In the genomic region with DNA sequence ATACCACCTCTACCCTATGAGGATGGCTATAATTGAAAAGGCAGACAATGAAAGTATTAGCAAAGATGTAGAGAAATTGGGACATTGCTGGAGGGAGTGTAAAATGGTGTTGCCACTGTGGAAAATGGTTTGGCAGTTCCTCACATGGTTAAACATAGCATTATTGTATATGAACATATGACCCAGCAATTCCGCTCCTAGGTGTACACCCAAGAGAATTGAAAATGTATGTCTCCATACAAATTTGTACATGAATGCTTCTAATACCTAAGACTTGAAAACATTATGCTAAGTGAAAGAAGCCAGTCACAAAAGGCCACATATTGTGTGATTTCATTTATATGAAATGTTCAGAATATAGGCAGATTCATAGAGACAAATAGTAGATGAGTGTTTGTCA, we compare ENCODE assay signal across 24 cellular contexts. TPM values are rescaled to one million over a fixed set of nuclear protein-coding genes. Genes with fewer than 3 reads are reported as not detected.
DNase-seq lines count a peak whose midpoint lies in the region; ATAC-seq and TF ChIP-seq lines count a peak whose summit lies in the region.
"Had no signal": no experiment of that assay in that cellular context is flagged by ENCODE, and none has a peak within 500 bp of the region (broad histone marks: within the 10 kb centered on the region; RNA-seq: fewer than 3 reads in every experiment).

No MANE protein-coding gene starts in this region.

- TF ChIP-seq POLR2A in heart left ventricle (IDR thresholded peaks at IDR 0.05): no peak
- no peak for TF ChIP-seq POLR2A in esophagus muscularis mucosa (IDR thresholded peaks at IDR 0.05; ENCODE audit: low read depth)

- no peak overlapping the region for H3K4me2 ChIP-seq in parathyroid adenoma (ENCODE audit: low read length)
- H3K4me2 ChIP-seq: GM23338 had no signal

- H3K9me3 ChIP-seq in heart left ventricle (peaks cover 0 to 6% (median 0%) of the 10 kb centered on the region in 12 donors), esophagus muscularis mucosa (no peaks in the 10 kb centered on the region), parathyroid adenoma (ENCODE audit: control insufficient read depth, low read length) (no peaks in the 10 kb centered on the region), upper lobe of right lung (no peaks in the 10 kb centered on the region)
- H3K9me3 ChIP-seq: breast epithelium, prostate gland had no signal

- TF ChIP-seq CTCF in heart left ventricle (IDR thresholded peaks at IDR 0.05) (no peak), esophagus muscularis mucosa (IDR thresholded peaks at IDR 0.05) (no peak), parathyroid adenoma (IDR thresholded peaks at IDR 0.05) (no peak), upper lobe of right lung (IDR thresholded peaks at IDR 0.05) (no peak)

- peak overlapping the region; percentile 32 to 93 (median 68) for H3K27ac ChIP-seq in heart left ventricle
- H3K27ac ChIP-seq in esophagus muscularis mucosa (replicated peaks in 1 of 4): peak overlapping the region in 3 of 4 donors; percentile 7 to 38 (median 35)
- H3K27ac ChIP-seq in parathyroid adenoma: peak overlapping the region; percentile 47
- peak overlapping the region; percentile 73 for H3K27ac ChIP-seq in upper lobe of right lung
- H3K27ac ChIP-seq: prostate gland had no signal

- no peaks in the 10 kb centered on the region for H3K79me2 ChIP-seq in parathyroid adenoma

- intact Hi-C loops in heart left ventricle (cut with DNase I): loop anchor here in 1 of 10 donors (1.0 kb wide), 1 partner anchor 17 kb away; no protein-coding TSS in a partner anchor
- intact Hi-C loops in Right ventricle myocardium inferior (cut with DNase I): no loop called here
- intact Hi-C loops in esophagus muscularis mucosa (cut with DNase I): no loop called here
- intact Hi-C loops in upper lobe of right lung (cut with DNase I): no loop called here

- ATAC-seq in heart left ventricle: no peak
- ATAC-seq in Right ventricle myocardium inferior: no peak
- ATAC-seq in upper lobe of right lung: no peak
- ATAC-seq in left lobe of liver: no peak
- ATAC-seq: activated CD8-positive, alpha-beta T cell treated with anti-CD3 and anti-CD28 coated beads for 36 hours; activated T-helper 17 cell treated with anti-CD3 and anti-CD28 coated beads, Interleukin-2, amount 50 U/mL, for 72 hours; GM23338 had no signal

- H3K36me3 ChIP-seq in heart left ventricle: peaks cover 0 to 45% (median 0%) of the 10 kb centered on the region in 9 donors
- H3K36me3 ChIP-seq in esophagus muscularis mucosa: peaks cover 0 to 3% (median 0%) of the 10 kb centered on the region in 4 donors
- H3K36me3 ChIP-seq in parathyroid adenoma (ENCODE audit: control insufficient read depth, insufficient read depth, low read length): no peaks in the 10 kb centered on the region
- peaks cover 8% of the 10 kb centered on the region for H3K36me3 ChIP-seq in upper lobe of right lung
- H3K36me3 ChIP-seq: breast epithelium, prostate gland had no signal

- 93 to 100% (median 98%) methylated on average over 1 of the region's 1 CpG for WGBS in heart left ventricle, 4 donors
- WGBS in esophagus muscularis mucosa: 74% methylated on average over 1 of the region's 1 CpG

- H3K4me1 ChIP-seq in heart left ventricle (peaks cover 0 to 80% (median 27%) of the 10 kb centered on the region in 12 donors), esophagus muscularis mucosa (peaks cover 14 to 30% (median 24%) of the 10 kb centered on the region in 4 donors), parathyroid adenoma (no peaks in the 10 kb centered on the region), upper lobe of right lung (peaks cover 32% of the 10 kb centered on the region)
- H3K4me1 ChIP-seq: breast epithelium, prostate gland had no signal

- H3K27me3 ChIP-seq in heart left ventricle (no peaks in the 10 kb centered on the region), esophagus muscularis mucosa (no peaks in the 10 kb centered on the region), parathyroid adenoma (ENCODE audit: control insufficient read depth, insufficient read depth, low read length) (no peaks in the 10 kb centered on the region), upper lobe of right lung (no peaks in the 10 kb centered on the region)
- H3K27me3 ChIP-seq: breast epithelium had no signal

- no peak for DNase-seq in heart left ventricle
- no peak for DNase-seq in Right ventricle myocardium inferior (ENCODE audit: missing footprints)
- no peak for DNase-seq in esophagus muscularis mucosa (ENCODE audit: extremely low spot score)
- DNase-seq in upper lobe of right lung: no peak
- no peak for DNase-seq in SHP77 treated with DMSO at 0.1 percent for 48 hours (lab: John Stamatoyannopoulos, UW)
- DNase-seq in left lobe of liver (ENCODE audit: low spot score): no peak
- DNase-seq in HuH-7 (ENCODE audit: low spot score): no peak
- DNase-seq: activated CD4-positive, alpha-beta T cell treated with anti-CD3 and anti-CD28 coated beads for 1 hour; activated CD8-positive, alpha-beta T cell treated with anti-CD3 and anti-CD28 coated beads for 36 hours; activated naive CD4-positive, alpha-beta T cell treated with anti-CD3 and anti-CD28 coated beads, Interleukin-2, amount 50 U/mL, for 16 hours; amygdala; CD4-positive, alpha-beta memory T cell; HFFc6; Karpas-422; NCI-H1417 treated with DMSO at 0.1 percent for 48 hours; NCI-H82; stimulated activated CD4-positive, alpha-beta T cell treated with anti-CD3 and anti-CD28 coated beads, Interleukin-1b, Interleukin-23, amount 100 ng/mL, for 48 hours; T-helper 1 cell had no signal

- no peak for TF ChIP-seq EP300 in esophagus muscularis mucosa (IDR thresholded peaks at IDR 0.05)

- no peak overlapping the region for H3K9ac ChIP-seq in parathyroid adenoma

- H2AFZ ChIP-seq in parathyroid adenoma: no peak overlapping the region
- H2AFZ ChIP-seq: GM23338 had no signal

- H3K4me3 ChIP-seq in heart left ventricle (no peak overlapping the region), esophagus muscularis mucosa (no peak overlapping the region), parathyroid adenoma (ENCODE audit: low read depth, low read length) (no peak overlapping the region), upper lobe of right lung (no peak overlapping the region)
- H3K4me3 ChIP-seq: breast epithelium, GM23338, prostate gland, skin epidermis had no signal

RNA-seq across cellular contexts. Expression of a gene that starts 10.0 kb away (rescaled TPM):
- total RNA-seq in heart left ventricle (100 to 1,000 TPM in 1 of 9 donors, 10 to 100 TPM in 7, 1 to 10 TPM in 1; 8.1 to 167 (median 18.6) TPM), Right ventricle myocardium inferior (33.4 TPM), esophagus muscularis mucosa (10 to 100 TPM; 30.5 to 61.1 (median 33.0) TPM), upper lobe of right lung (204 TPM), left lobe of liver (327 TPM)
- 1 to 10 TPM; 4.7 to 9.8 TPM for polyA plus RNA-seq in heart left ventricle
- total RNA-seq: activated CD8-positive, alpha-beta T cell treated with anti-CD3 and anti-CD28 coated beads for 36 hours; GM23338; HFFc6 had no signal
- polyA plus RNA-seq: CD4-positive, alpha-beta memory T cell; GM23338 had no signal
